14 cellular contexts compared by ENCODE assay signal in genomic region chr16:54098247-54098646, GRCh38.
A peak's percentile ranks its signal among the peaks of the same experiment; 100 is the strongest.
DNase-seq lines count a peak whose midpoint lies in the region; ATAC-seq and TF ChIP-seq lines count a peak whose summit lies in the region.
"Had no signal": no experiment of that assay in that cellular context is flagged by ENCODE, and none has a peak within 500 bp of the region (broad histone marks: within the 10 kb centered on the region; RNA-seq: fewer than 3 reads in every experiment).

No MANE protein-coding gene starts in this region.

- H3K4me3 ChIP-seq in breast epithelium, result no peak overlapping the region

- no TSS peak for BruUV-seq in MCF 10A (replicated peaks; lab: Mats Ljungman, UMichigan)

- H3K9me3 Mint-ChIP-seq in MCF 10A (ENCODE audit: unreplicated experiment), result no peaks in the 10 kb centered on the region
- no peaks in the 10 kb centered on the region for H3K9me3 Mint-ChIP-seq in activated CD8-positive, alpha-beta memory T cell treated with anti-CD3 and anti-CD28 coated beads, Interleukin-2, amount 10 ng/mL, durations not matched to agents 7 days and 5 days (ENCODE audit: low read depth)
- H3K9me3 Mint-ChIP-seq: T-helper 1 cell treated with Interleukin-12 subunit alpha and Interleukin-12 subunit beta and Interleukin-4 antibody, amounts not matched to agents 30 μg/mL and 1 μg/mL, for 36 hours had no signal

- no peaks in the 10 kb centered on the region for H3K27me3 Mint-ChIP-seq in MCF 10A (ENCODE audit: insufficient read depth, unreplicated experiment)
- no peaks in the 10 kb centered on the region for H3K27me3 Mint-ChIP-seq in activated CD8-positive, alpha-beta memory T cell treated with anti-CD3 and anti-CD28 coated beads, Interleukin-2, amount 10 ng/mL, durations not matched to agents 7 days and 5 days

- no peak overlapping the region for H3K4me3 Mint-ChIP-seq in MCF 10A (ENCODE audit: unreplicated experiment)
- no peak overlapping the region for H3K4me3 Mint-ChIP-seq in activated CD8-positive, alpha-beta memory T cell treated with anti-CD3 and anti-CD28 coated beads, Interleukin-2, amount 10 ng/mL, durations not matched to agents 7 days and 5 days
- H3K4me3 Mint-ChIP-seq: T-helper 1 cell treated with Interleukin-12 subunit alpha and Interleukin-12 subunit beta and Interleukin-4 antibody, amounts not matched to agents 30 μg/mL and 1 μg/mL, for 36 hours had no signal

- H3K27me3 ChIP-seq in breast epithelium, result no peaks in the 10 kb centered on the region

- TF ChIP-seq CTCF in breast epithelium (IDR thresholded peaks at IDR 0.05) (no peak), MCF 10A (IDR thresholded peaks at IDR 0.05; ENCODE audit: unreplicated experiment) (no peak)

- peaks cover 0 to 4% of the 10 kb centered on the region in 2 donors for H3K4me1 ChIP-seq in breast epithelium

- peak overlapping the region; percentile 68 to 70 for H3K27ac ChIP-seq in breast epithelium
- H3K27ac ChIP-seq: C4-2B, KMS-11 had no signal

- H3K36me3 Mint-ChIP-seq in MCF 10A (ENCODE audit: insufficient read depth, unreplicated experiment), result no peaks in the 10 kb centered on the region
- H3K36me3 Mint-ChIP-seq in activated CD8-positive, alpha-beta memory T cell treated with anti-CD3 and anti-CD28 coated beads, Interleukin-2, amount 10 ng/mL, durations not matched to agents 7 days and 5 days, result no peaks in the 10 kb centered on the region

- POLR2A ChIA-PET in MCF 10A (lab: Yijun Ruan, JAX), result no interaction called here

- ATAC-seq in activated CD8-positive, alpha-beta memory T cell treated with anti-CD3 and anti-CD28 coated beads, Interleukin-2, amount 10 ng/mL, durations not matched to agents 7 days and 5 days, result no peak

- no peak overlapping the region for H3K27ac Mint-ChIP-seq in MCF 10A (ENCODE audit: low read depth, unreplicated experiment)
- H3K27ac Mint-ChIP-seq in activated CD8-positive, alpha-beta memory T cell treated with anti-CD3 and anti-CD28 coated beads, Interleukin-2, amount 10 ng/mL, durations not matched to agents 7 days and 5 days, result no peak overlapping the region
- H3K27ac Mint-ChIP-seq: T-helper 1 cell treated with Interleukin-12 subunit alpha and Interleukin-12 subunit beta and Interleukin-4 antibody, amounts not matched to agents 30 μg/mL and 1 μg/mL, for 36 hours had no signal

- CTCF ChIA-PET in MCF 10A (lab: Yijun Ruan, JAX), result no interaction called here
- CTCF ChIA-PET in activated CD8-positive, alpha-beta memory T cell treated with anti-CD3 and anti-CD28 coated beads, Interleukin-2, amount 10 ng/mL, durations not matched to agents 7 days and 5 days (lab: Charles Lee), result no interaction called here

- intact Hi-C loops in breast epithelium (cut with DNase I; ENCODE audit: low total_unique reads) (no loop called here), MCF 10A (cut with micrococcal nuclease) (no loop called here)

- peaks cover 5 to 9% of the 10 kb centered on the region in 2 donors for H3K9me3 ChIP-seq in breast epithelium

- TF ChIP-seq POLR2A in breast epithelium (IDR thresholded peaks at IDR 0.05), result no peak

- no peaks in the 10 kb centered on the region for H3K4me1 Mint-ChIP-seq in MCF 10A (ENCODE audit: insufficient read depth, unreplicated experiment)
- no peaks in the 10 kb centered on the region for H3K4me1 Mint-ChIP-seq in activated CD8-positive, alpha-beta memory T cell treated with anti-CD3 and anti-CD28 coated beads, Interleukin-2, amount 10 ng/mL, durations not matched to agents 7 days and 5 days

- no peaks in the 10 kb centered on the region for H3K36me3 ChIP-seq in breast epithelium

- DNase-seq in breast epithelium (ENCODE audit: low spot score in 2 of 2) (no peak), MCF 10A (ENCODE audit: unreplicated experiment) (no peak), NCI-H524 treated with DMSO at 0.1 percent for 48 hours (lab: John Stamatoyannopoulos, UW) (peak; percentile 81), cerebellum (ENCODE audit: low spot score) (peak; percentile 6), NCI-H774 (lab: John Stamatoyannopoulos, UW) (no peak), OCI-M2 (lab: John Stamatoyannopoulos, UW; ENCODE audit: unreplicated experiment) (no peak)
- no peak for DNase-seq in activated CD8-positive, alpha-beta memory T cell treated with anti-CD3 and anti-CD28 coated beads, Interleukin-2, amount 10 ng/mL, durations not matched to agents 7 days and 5 days
- DNase-seq: DMS153, NCI-H1048, NCI-H446 treated with DMSO at 0.1 percent for 48 hours, SHP77 treated with DMSO at 0.1 percent for 48 hours had no signal

Comparison
In these comparisons a context has a peak if more than half of its experiments do, and no peak if none do; other contexts are left out.
1. DNase-seq: peak in NCI-H524 treated with DMSO at 0.1 percent for 48 hours (single experiment) and cerebellum (single experiment); none in breast epithelium (0 of 2), MCF 10A (single experiment), NCI-H774 (single experiment), OCI-M2 (single experiment) and activated CD8-positive, alpha-beta memory T cell treated with anti-CD3 and anti-CD28 coated beads, Interleukin-2, amount 10 ng/mL, durations not matched to agents 7 days and 5 days (single experiment).